Comparison of ENCODE assay signal across 1 cellular context in the genomic region with DNA sequence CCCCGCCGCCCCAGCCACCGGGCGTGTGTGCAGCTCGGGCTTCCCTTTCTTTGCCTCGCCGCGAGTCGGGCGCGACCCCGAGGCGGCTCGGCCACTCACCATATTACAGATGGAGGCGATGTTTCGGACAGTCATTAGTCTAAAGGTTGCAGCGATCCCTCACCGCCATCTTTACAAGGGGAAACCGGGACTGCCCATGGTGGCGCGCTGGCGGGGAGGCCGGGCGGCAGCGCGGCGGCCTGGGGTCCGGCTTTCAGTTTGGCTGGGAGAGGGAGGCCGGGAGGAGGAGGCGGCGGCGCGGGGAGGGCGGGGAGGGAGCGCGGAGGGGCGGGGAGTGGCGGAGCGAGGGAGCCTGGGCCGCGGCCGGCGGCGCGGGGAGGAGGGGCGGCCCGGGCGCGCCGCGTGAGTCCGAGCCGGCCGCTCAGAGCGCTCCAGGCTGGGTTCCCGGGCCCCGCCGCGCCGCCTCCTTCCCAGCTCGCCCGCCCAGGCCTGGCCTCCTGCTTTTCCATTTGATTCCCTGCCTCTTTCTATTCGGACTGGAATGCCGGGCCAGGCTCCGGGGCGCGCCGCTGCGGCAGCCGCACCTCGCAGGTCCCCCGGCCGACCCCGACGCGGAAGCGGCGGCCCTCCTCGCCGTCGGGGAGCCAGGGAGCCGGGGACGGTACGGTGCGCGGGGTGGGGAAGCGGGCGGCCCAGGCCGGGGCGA.
TF ChIP-seq lines count a peak whose summit lies in the region.

A gene with protein sequence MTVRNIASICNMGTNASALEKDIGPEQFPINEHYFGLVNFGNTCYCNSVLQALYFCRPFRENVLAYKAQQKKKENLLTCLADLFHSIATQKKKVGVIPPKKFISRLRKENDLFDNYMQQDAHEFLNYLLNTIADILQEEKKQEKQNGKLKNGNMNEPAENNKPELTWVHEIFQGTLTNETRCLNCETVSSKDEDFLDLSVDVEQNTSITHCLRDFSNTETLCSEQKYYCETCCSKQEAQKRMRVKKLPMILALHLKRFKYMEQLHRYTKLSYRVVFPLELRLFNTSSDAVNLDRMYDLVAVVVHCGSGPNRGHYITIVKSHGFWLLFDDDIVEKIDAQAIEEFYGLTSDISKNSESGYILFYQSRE (minus strand): TSS at position 286 of the 706 bp plus-strand sequence. CDS start 151 bp downstream, at position 135.

TF ChIP-seq in H1, 55 proteins besides CTCF, POLR2A, EP300 and RAD21:
- TF ChIP-seq HDAC2 (IDR thresholded peaks at IDR 0.05; ENCODE audit: borderline replicate concordance in 1 of 2, low read depth in 2 of 2, low read length in 2 of 2): no peak
- no peak for TF ChIP-seq TCF12 (IDR thresholded peaks at IDR 0.05; ENCODE audit: low read depth, low read length)
- TF ChIP-seq CTBP2 (IDR thresholded peaks at IDR 0.05; ENCODE audit: borderline replicate concordance, insufficient read depth, insufficient read length, low read length): no peak
- peak; percentile 1; the same call in 1 of the 2 replicates for TF ChIP-seq TBP (IDR thresholded peaks at IDR 0.05; ENCODE audit: low read depth, low read length)
- TF ChIP-seq CBX5 (IDR thresholded peaks at IDR 0.05; ENCODE audit: low read depth, low read length): no peak
- no peak for TF ChIP-seq HDAC6 (IDR thresholded peaks at IDR 0.05; ENCODE audit: low read depth, low read length)
- peak; percentile 81 for TF ChIP-seq YY1 (IDR thresholded peaks at IDR 0.05; ENCODE audit: low read depth, low read length)
- TF ChIP-seq EGR1 (IDR thresholded peaks at IDR 0.05; ENCODE audit: borderline replicate concordance, low read depth, low read length): no peak; the same call in 1 of the 2 replicates
- no peak for TF ChIP-seq BCL11A (IDR thresholded peaks at IDR 0.05; ENCODE audit: low read depth in 2 of 2, low read length in 2 of 2)
- TF ChIP-seq TAF1 (IDR thresholded peaks at IDR 0.05; ENCODE audit: low read depth, low read length): peak; percentile 57
- no peak for TF ChIP-seq SAP30 (IDR thresholded peaks at IDR 0.05; ENCODE audit: insufficient read depth, insufficient replicate concordance, low read length)
- TF ChIP-seq, protein P1, sequence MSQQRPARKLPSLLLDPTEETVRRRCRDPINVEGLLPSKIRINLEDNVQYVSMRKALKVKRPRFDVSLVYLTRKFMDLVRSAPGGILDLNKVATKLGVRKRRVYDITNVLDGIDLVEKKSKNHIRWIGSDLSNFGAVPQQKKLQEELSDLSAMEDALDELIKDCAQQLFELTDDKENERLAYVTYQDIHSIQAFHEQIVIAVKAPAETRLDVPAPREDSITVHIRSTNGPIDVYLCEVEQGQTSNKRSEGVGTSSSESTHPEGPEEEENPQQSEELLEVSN (IDR thresholded peaks at IDR 0.05): no peak
- TF ChIP-seq CEBPB (IDR thresholded peaks at IDR 0.05; ENCODE audit: low read depth, low read length): no peak
- TF ChIP-seq POU5F1 (IDR thresholded peaks at IDR 0.05; ENCODE audit: low read depth, low read length): no peak
- TF ChIP-seq, protein P2, sequence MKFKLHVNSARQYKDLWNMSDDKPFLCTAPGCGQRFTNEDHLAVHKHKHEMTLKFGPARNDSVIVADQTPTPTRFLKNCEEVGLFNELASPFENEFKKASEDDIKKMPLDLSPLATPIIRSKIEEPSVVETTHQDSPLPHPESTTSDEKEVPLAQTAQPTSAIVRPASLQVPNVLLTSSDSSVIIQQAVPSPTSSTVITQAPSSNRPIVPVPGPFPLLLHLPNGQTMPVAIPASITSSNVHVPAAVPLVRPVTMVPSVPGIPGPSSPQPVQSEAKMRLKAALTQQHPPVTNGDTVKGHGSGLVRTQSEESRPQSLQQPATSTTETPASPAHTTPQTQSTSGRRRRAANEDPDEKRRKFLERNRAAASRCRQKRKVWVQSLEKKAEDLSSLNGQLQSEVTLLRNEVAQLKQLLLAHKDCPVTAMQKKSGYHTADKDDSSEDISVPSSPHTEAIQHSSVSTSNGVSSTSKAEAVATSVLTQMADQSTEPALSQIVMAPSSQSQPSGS (IDR thresholded peaks at IDR 0.05; ENCODE audit: low read length): no peak
- peak; percentile 51 for TF ChIP-seq KDM4A (IDR thresholded peaks at IDR 0.05; ENCODE audit: low read depth, low read length, severe bottlenecking)
- TF ChIP-seq RBBP5 (IDR thresholded peaks at IDR 0.05; ENCODE audit: borderline replicate concordance, low read depth, low read length): 0 out of 2 replicates have a peak, but pooled peaks have one; percentile 3
- no peak for TF ChIP-seq CREB1 (IDR thresholded peaks at IDR 0.05)
- peak; percentile 17 for TF ChIP-seq TAF7 (optimal IDR thresholded peaks at IDR 0.05; ENCODE audit: borderline replicate concordance, low read depth, low read length)
- peak; percentile 46 for TF ChIP-seq PHF8 (conservative IDR thresholded peaks at IDR 0.05; ENCODE audit: low read depth, low read length)
- TF ChIP-seq CHD1 (IDR thresholded peaks at IDR 0.05; ENCODE audit: low read depth, low read length): no peak
- no peak for TF ChIP-seq RXRA (IDR thresholded peaks at IDR 0.05; ENCODE audit: insufficient read depth, low read depth, low read length)
- no peak for TF ChIP-seq JUND (IDR thresholded peaks at IDR 0.05; ENCODE audit: low read length)
- no peak for TF ChIP-seq TEAD4 (IDR thresholded peaks at IDR 0.05; ENCODE audit: low read depth, low read length)
- TF ChIP-seq, protein P3, sequence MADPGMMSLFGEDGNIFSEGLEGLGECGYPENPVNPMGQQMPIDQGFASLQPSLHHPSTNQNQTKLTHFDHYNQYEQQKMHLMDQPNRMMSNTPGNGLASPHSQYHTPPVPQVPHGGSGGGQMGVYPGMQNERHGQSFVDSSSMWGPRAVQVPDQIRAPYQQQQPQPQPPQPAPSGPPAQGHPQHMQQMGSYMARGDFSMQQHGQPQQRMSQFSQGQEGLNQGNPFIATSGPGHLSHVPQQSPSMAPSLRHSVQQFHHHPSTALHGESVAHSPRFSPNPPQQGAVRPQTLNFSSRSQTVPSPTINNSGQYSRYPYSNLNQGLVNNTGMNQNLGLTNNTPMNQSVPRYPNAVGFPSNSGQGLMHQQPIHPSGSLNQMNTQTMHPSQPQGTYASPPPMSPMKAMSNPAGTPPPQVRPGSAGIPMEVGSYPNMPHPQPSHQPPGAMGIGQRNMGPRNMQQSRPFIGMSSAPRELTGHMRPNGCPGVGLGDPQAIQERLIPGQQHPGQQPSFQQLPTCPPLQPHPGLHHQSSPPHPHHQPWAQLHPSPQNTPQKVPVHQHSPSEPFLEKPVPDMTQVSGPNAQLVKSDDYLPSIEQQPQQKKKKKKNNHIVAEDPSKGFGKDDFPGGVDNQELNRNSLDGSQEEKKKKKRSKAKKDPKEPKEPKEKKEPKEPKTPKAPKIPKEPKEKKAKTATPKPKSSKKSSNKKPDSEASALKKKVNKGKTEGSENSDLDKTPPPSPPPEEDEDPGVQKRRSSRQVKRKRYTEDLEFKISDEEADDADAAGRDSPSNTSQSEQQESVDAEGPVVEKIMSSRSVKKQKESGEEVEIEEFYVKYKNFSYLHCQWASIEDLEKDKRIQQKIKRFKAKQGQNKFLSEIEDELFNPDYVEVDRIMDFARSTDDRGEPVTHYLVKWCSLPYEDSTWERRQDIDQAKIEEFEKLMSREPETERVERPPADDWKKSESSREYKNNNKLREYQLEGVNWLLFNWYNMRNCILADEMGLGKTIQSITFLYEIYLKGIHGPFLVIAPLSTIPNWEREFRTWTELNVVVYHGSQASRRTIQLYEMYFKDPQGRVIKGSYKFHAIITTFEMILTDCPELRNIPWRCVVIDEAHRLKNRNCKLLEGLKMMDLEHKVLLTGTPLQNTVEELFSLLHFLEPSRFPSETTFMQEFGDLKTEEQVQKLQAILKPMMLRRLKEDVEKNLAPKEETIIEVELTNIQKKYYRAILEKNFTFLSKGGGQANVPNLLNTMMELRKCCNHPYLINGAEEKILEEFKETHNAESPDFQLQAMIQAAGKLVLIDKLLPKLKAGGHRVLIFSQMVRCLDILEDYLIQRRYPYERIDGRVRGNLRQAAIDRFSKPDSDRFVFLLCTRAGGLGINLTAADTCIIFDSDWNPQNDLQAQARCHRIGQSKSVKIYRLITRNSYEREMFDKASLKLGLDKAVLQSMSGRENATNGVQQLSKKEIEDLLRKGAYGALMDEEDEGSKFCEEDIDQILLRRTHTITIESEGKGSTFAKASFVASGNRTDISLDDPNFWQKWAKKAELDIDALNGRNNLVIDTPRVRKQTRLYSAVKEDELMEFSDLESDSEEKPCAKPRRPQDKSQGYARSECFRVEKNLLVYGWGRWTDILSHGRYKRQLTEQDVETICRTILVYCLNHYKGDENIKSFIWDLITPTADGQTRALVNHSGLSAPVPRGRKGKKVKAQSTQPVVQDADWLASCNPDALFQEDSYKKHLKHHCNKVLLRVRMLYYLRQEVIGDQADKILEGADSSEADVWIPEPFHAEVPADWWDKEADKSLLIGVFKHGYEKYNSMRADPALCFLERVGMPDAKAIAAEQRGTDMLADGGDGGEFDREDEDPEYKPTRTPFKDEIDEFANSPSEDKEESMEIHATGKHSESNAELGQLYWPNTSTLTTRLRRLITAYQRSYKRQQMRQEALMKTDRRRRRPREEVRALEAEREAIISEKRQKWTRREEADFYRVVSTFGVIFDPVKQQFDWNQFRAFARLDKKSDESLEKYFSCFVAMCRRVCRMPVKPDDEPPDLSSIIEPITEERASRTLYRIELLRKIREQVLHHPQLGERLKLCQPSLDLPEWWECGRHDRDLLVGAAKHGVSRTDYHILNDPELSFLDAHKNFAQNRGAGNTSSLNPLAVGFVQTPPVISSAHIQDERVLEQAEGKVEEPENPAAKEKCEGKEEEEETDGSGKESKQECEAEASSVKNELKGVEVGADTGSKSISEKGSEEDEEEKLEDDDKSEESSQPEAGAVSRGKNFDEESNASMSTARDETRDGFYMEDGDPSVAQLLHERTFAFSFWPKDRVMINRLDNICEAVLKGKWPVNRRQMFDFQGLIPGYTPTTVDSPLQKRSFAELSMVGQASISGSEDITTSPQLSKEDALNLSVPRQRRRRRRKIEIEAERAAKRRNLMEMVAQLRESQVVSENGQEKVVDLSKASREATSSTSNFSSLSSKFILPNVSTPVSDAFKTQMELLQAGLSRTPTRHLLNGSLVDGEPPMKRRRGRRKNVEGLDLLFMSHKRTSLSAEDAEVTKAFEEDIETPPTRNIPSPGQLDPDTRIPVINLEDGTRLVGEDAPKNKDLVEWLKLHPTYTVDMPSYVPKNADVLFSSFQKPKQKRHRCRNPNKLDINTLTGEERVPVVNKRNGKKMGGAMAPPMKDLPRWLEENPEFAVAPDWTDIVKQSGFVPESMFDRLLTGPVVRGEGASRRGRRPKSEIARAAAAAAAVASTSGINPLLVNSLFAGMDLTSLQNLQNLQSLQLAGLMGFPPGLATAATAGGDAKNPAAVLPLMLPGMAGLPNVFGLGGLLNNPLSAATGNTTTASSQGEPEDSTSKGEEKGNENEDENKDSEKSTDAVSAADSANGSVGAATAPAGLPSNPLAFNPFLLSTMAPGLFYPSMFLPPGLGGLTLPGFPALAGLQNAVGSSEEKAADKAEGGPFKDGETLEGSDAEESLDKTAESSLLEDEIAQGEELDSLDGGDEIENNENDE (IDR thresholded peaks at IDR 0.05; ENCODE audit: insufficient replicate concordance, low read length): no peak
- peak; percentile 48; the same call in 1 of the 2 replicates for TF ChIP-seq POLR2AphosphoS5 (IDR thresholded peaks at IDR 0.05; ENCODE audit: low read depth, low read length)
- no peak for TF ChIP-seq BRCA1 (IDR thresholded peaks at IDR 0.05; ENCODE audit: low read depth, low read length)
- no peak for TF ChIP-seq SP2 (IDR thresholded peaks at IDR 0.05; ENCODE audit: low read length)
- no peak for TF ChIP-seq SUZ12 (IDR thresholded peaks at IDR 0.05; ENCODE audit: low read length)
- TF ChIP-seq MAFK (IDR thresholded peaks at IDR 0.05; ENCODE audit: low read depth, low read length): no peak
- TF ChIP-seq ASH2L (IDR thresholded peaks at IDR 0.05; ENCODE audit: low read length): peak; percentile 73
- no peak for TF ChIP-seq GABPA (IDR thresholded peaks at IDR 0.05; ENCODE audit: borderline replicate concordance, insufficient read depth, low read length)
- TF ChIP-seq, protein P4, sequence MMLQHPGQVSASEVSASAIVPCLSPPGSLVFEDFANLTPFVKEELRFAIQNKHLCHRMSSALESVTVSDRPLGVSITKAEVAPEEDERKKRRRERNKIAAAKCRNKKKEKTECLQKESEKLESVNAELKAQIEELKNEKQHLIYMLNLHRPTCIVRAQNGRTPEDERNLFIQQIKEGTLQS (IDR thresholded peaks at IDR 0.05; ENCODE audit: insufficient read depth, low read depth, low read length): no peak
- TF ChIP-seq KDM1A (IDR thresholded peaks at IDR 0.05; ENCODE audit: borderline replicate concordance, low read length): no peak
- TF ChIP-seq, protein P5, sequence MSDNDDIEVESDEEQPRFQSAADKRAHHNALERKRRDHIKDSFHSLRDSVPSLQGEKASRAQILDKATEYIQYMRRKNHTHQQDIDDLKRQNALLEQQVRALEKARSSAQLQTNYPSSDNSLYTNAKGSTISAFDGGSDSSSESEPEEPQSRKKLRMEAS (IDR thresholded peaks at IDR 0.05): no peak; the same call in 1 of the 2 replicates
- no peak for TF ChIP-seq CBX8 (IDR thresholded peaks at IDR 0.05; ENCODE audit: borderline replicate concordance, low read depth, low read length)
- TF ChIP-seq BACH1 (IDR thresholded peaks at IDR 0.05; ENCODE audit: low read length): no peak
- no peak for TF ChIP-seq SP1 (IDR thresholded peaks at IDR 0.05; ENCODE audit: low read depth, low read length)
TF ChIP-seq in H1: peak in this region for 9.
